ENCODE assay signal across 15 cellular contexts in genomic region chr20:12825180-12825579, GRCh38.
DNase-seq lines count a peak whose midpoint lies in the region; ATAC-seq and TF ChIP-seq lines count a peak whose summit lies in the region.
"Had no signal": no experiment of that assay in that cellular context is flagged by ENCODE, and none has a peak within 500 bp of the region (broad histone marks: within the 10 kb centered on the region; RNA-seq: fewer than 3 reads in every experiment).

No MANE protein-coding gene starts in this region.

- H3K27me3 Mint-ChIP-seq in nephron (ENCODE audit: low read depth): no peaks in the 10 kb centered on the region
- H3K27me3 Mint-ChIP-seq: B cell; CD4-positive, alpha-beta T cell had no signal

- peaks cover 7% of the 10 kb centered on the region for H3K4me1 ChIP-seq in right cardiac atrium (ENCODE audit: control insufficient read depth, insufficient read depth, low read length)

- peaks cover 59% of the 10 kb centered on the region for H3K4me1 Mint-ChIP-seq in nephron
- H3K4me1 Mint-ChIP-seq: B cell had no signal

- no peak for TF ChIP-seq POLR2A in erythroblast (IDR thresholded peaks at IDR 0.05; ENCODE audit: low read length)

- H3K27ac Mint-ChIP-seq in nephron: peak overlapping the region in 2 of 3 experiments; percentile 67 to 82
- H3K27ac Mint-ChIP-seq: B cell; CD4-positive, alpha-beta T cell; HFFc6 had no signal

- TF ChIP-seq CTCF in nephron (IDR thresholded peaks at IDR 0.05; ENCODE audit: unreplicated experiment in 3 of 3): no peak

- ATAC-seq in right cardiac atrium (peak; percentile 30 to 49), HG03135 (IDR thresholded peaks at IDR 0.05; ENCODE audit: unreplicated experiment) (no peak)
- ATAC-seq: GM12878 had no signal

- H3K36me3 Mint-ChIP-seq in nephron (ENCODE audit: low read depth): no peaks in the 10 kb centered on the region

- intact Hi-C loops in right cardiac atrium (cut with DNase I): no loop called here
- intact Hi-C loops in cardiac septum (cut with DNase I): no loop called here

- H3K9me3 ChIP-seq in right cardiac atrium (ENCODE audit: control insufficient read depth, low read length): no peaks in the 10 kb centered on the region

- DNase-seq in right cardiac atrium (no peak), cardiac septum (ENCODE audit: low spot score) (no peak), cerebellar cortex (ENCODE audit: low spot score) (peak; percentile 94), erythroblast (lab: John Stamatoyannopoulos, UW) (no peak), NCI-H2171 treated with DMSO at 0.1 percent for 48 hours (lab: John Stamatoyannopoulos, UW) (no peak)
- DNase-seq: Calu3; CD4-positive, alpha-beta T cell; DMS 273 treated with DMSO at 0.1 percent for 48 hours; HCEC 1CT; HFFc6; IMR-90 had no signal

- no peaks in the 10 kb centered on the region for H3K9me3 Mint-ChIP-seq in nephron

- H3K27me3 ChIP-seq in right cardiac atrium (ENCODE audit: control insufficient read depth, insufficient read depth): no peaks in the 10 kb centered on the region

- no peak overlapping the region for H3K4me3 ChIP-seq in right cardiac atrium (ENCODE audit: low read length)
- H3K4me3 ChIP-seq: GM12878 had no signal

- H3K27ac ChIP-seq in right cardiac atrium (ENCODE audit: low read length): no peak overlapping the region

- WGBS in right cardiac atrium: 27% methylated on average over 6 of the region's 6 CpGs

- peak overlapping the region in 1 of 3 experiments; percentile 5 for H3K4me3 Mint-ChIP-seq in nephron
- H3K4me3 Mint-ChIP-seq: B cell; CD4-positive, alpha-beta T cell; HFFc6 had no signal
